ENCODE assay signal across 12 cellular contexts in the genomic region with DNA sequence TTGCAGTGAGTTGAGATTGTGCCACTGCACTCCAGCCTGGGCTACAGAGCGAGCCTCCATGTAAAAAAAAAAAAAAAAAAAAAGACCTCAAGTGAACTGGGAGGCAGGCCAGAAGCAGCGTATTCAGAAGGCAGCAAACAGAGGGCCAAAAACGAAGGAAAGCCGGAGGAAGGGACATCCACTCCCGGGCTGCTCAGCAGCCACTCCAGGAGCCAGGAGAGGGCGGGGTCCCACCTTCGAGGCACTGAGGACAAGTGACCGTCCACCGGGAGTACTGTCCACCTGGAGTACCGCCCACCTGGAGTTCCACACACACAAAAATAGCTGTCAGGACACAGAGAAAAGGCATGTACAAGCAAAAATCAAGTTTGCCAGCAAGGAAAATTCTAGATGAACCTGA. TPM values are rescaled to one million over a fixed set of nuclear protein-coding genes. Genes with fewer than 3 reads are reported as not detected.
DNase-seq lines count a peak whose midpoint lies in the region; ATAC-seq and TF ChIP-seq lines count a peak whose summit lies in the region.
"Had no signal": no experiment of that assay in that cellular context is flagged by ENCODE, and none has a peak within 500 bp of the region (broad histone marks: within the 10 kb centered on the region; RNA-seq: fewer than 3 reads in every experiment).

No MANE protein-coding gene starts in this region.

- no peak overlapping the region for H3K4me3 Mint-ChIP-seq in endodermal cell

- DNase-seq in RWPE1 (ENCODE audit: low spot score) (no peak), endodermal cell (peak; percentile 30), lower lobe of right lung (peak; percentile 75), testis (peak; percentile 83), foreskin keratinocyte (no peak), NCI-H69 (lab: John Stamatoyannopoulos, UW) (no peak), cortex of kidney (lab: John Stamatoyannopoulos, UW) (no peak)
- DNase-seq in activated naive CD4-positive, alpha-beta T cell treated with anti-CD3 and anti-CD28 coated beads, Interleukin-2, amount 50 U/mL, for 16 hours: no peak
- DNase-seq: DMS79 treated with DMSO at 0.1 percent for 48 hours, NCI-H748 treated with DMSO at 0.1 percent for 48 hours had no signal

- intact Hi-C loops in lower lobe of right lung (cut with DNase I) (no loop called here), testis (cut with DNase I; ENCODE audit: low total_unique reads) (no loop called here)

- no peak overlapping the region for H3K9ac ChIP-seq in endodermal cell (ENCODE audit: extremely low read depth, low read length, poor library complexity, severe bottlenecking)
- H3K9ac ChIP-seq: parathyroid adenoma had no signal

- H3K36me3 ChIP-seq in endodermal cell (ENCODE audit: control insufficient read depth, insufficient read depth, low read length): no peaks in the 10 kb centered on the region
- peaks cover 24% of the 10 kb centered on the region for H3K36me3 ChIP-seq in lower lobe of right lung
- H3K36me3 ChIP-seq in testis (ENCODE audit: low read depth, missing control alignments): no peaks in the 10 kb centered on the region

- peaks cover 15% of the 10 kb centered on the region for H3K36me3 Mint-ChIP-seq in endodermal cell (ENCODE audit: low read depth)
- H3K36me3 Mint-ChIP-seq: activated naive CD4-positive, alpha-beta T cell treated with anti-CD3 and anti-CD28 coated beads, Interleukin-2, amount 50 U/mL, for 72 hours had no signal

- TF ChIP-seq CTCF in RWPE1 (conservative IDR thresholded peaks at IDR 0.05; ENCODE audit: low read depth) (no peak), endodermal cell (conservative IDR thresholded peaks at IDR 0.05) (no peak), lower lobe of right lung (IDR thresholded peaks at IDR 0.05) (no peak), testis (IDR thresholded peaks at IDR 0.05) (no peak), foreskin keratinocyte (conservative IDR thresholded peaks at IDR 0.05) (no peak)

- no peaks in the 10 kb centered on the region for H3K4me1 ChIP-seq in endodermal cell (ENCODE audit: control insufficient read depth, insufficient read depth, low read length)
- peaks cover 86% of the 10 kb centered on the region for H3K4me1 ChIP-seq in lower lobe of right lung
- peaks cover 74% of the 10 kb centered on the region for H3K4me1 ChIP-seq in testis
- H3K4me1 ChIP-seq in foreskin keratinocyte: peaks cover 22% of the 10 kb centered on the region
- H3K4me1 ChIP-seq: parathyroid adenoma had no signal

- H3K9me3 ChIP-seq in endodermal cell (ENCODE audit: control insufficient read depth, low read length) (no peaks in the 10 kb centered on the region), lower lobe of right lung (no peaks in the 10 kb centered on the region), testis (no peaks in the 10 kb centered on the region)

- H3K9me3 Mint-ChIP-seq in endodermal cell: no peaks in the 10 kb centered on the region
- H3K9me3 Mint-ChIP-seq: activated naive CD4-positive, alpha-beta T cell treated with anti-CD3 and anti-CD28 coated beads, Interleukin-2, amount 50 U/mL, for 72 hours had no signal

- H3K27me3 ChIP-seq in endodermal cell (ENCODE audit: control insufficient read depth, insufficient read depth, low read length, poor library complexity, severe bottlenecking) (no peaks in the 10 kb centered on the region), lower lobe of right lung (ENCODE audit: low read depth) (no peaks in the 10 kb centered on the region), testis (no peaks in the 10 kb centered on the region), foreskin keratinocyte (no peaks in the 10 kb centered on the region)

- peaks cover 16% of the 10 kb centered on the region for H3K4me1 Mint-ChIP-seq in endodermal cell

- no peak for TF ChIP-seq POLR2A in testis (IDR thresholded peaks at IDR 0.05)

- H3K27ac ChIP-seq in RWPE1 (peak overlapping the region; percentile 41), endodermal cell (ENCODE audit: low read depth, low read length) (no peak overlapping the region), lower lobe of right lung (peak overlapping the region; percentile 59), testis (peak overlapping the region; percentile 23 to 74), foreskin keratinocyte (no peak overlapping the region)
- H3K27ac ChIP-seq: parathyroid adenoma had no signal

- H3K27me3 Mint-ChIP-seq in endodermal cell (ENCODE audit: insufficient read depth): no peaks in the 10 kb centered on the region

- POLR2A ChIA-PET in RWPE1 (lab: Yijun Ruan, JAX; ENCODE audit: low non-redundant PET): no interaction called here

- H3K27ac Mint-ChIP-seq in endodermal cell: peak overlapping the region; percentile 55
- H3K27ac Mint-ChIP-seq: activated naive CD4-positive, alpha-beta T cell treated with anti-CD3 and anti-CD28 coated beads, Interleukin-2, amount 50 U/mL, for 72 hours had no signal

- CTCF ChIA-PET in RWPE1 (lab: Yijun Ruan, JAX): interaction anchor here (0.6 to 0.7 kb wide), 2 partner anchors 50 to 242 kb away, joined by 3 to 4 read pairs; no protein-coding TSS in a partner anchor

- 82 to 92% methylated on average over 2 to 10 of the region's 10 CpGs for WGBS in endodermal cell (ENCODE audit: insufficient coverage in 1 of 2, insufficient read length in 1 of 2), 2 experiments
- 30 to 52% methylated on average over 10 of the region's 10 CpGs for WGBS in testis, 2 donors

- ATAC-seq in lower lobe of right lung (peak; percentile 26 to 55), foreskin keratinocyte (no peak)
- ATAC-seq: activated naive CD4-positive, alpha-beta T cell treated with anti-CD3 and anti-CD28 coated beads, Interleukin-2, amount 50 U/mL, for 72 hours had no signal

- no peak overlapping the region for H3K4me3 ChIP-seq in endodermal cell (ENCODE audit: low read length)
- peak overlapping the region; percentile 7 for H3K4me3 ChIP-seq in lower lobe of right lung
- H3K4me3 ChIP-seq in testis: no peak overlapping the region

RNA-seq across cellular contexts. Expression of a gene that starts 5.5 kb away (rescaled TPM):
- total RNA-seq in endodermal cell (10 to 100 TPM; 34.3 to 37.4 TPM), lower lobe of right lung (68.4 TPM), testis (100 to 1,000 TPM; 197 to 220 TPM), foreskin keratinocyte (34.2 and 37.3 TPM in 2 replicates)
- 21.1 TPM for polyA plus RNA-seq in endodermal cell (2013, experiment 1 of 2)
- 19.8 TPM for polyA plus RNA-seq in endodermal cell (2013, experiment 2 of 2)
- polyA plus RNA-seq in testis (ENCODE audit: insufficient read depth, low read depth, low replicate concordance) (185 TPM), foreskin keratinocyte (44.5 and 52.5 TPM in 2 replicates)

Comparison
In these comparisons a context has a peak if more than half of its experiments do, and no peak if none do; other contexts are left out.
1. DNase-seq: peak in endodermal cell (single experiment), lower lobe of right lung (single experiment) and testis (single experiment); none in RWPE1 (single experiment), foreskin keratinocyte (0 of 2), NCI-H69 (single experiment), activated naive CD4-positive, alpha-beta T cell treated with anti-CD3 and anti-CD28 coated beads, Interleukin-2, amount 50 U/mL, for 16 hours (single experiment) and cortex of kidney (single experiment).
2. H3K27ac ChIP-seq: peak in RWPE1 (single experiment), lower lobe of right lung (single experiment) and testis (2 of 2); none in endodermal cell (single experiment) and foreskin keratinocyte (single experiment).